8 cellular contexts compared by ENCODE assay signal in the genomic region with DNA sequence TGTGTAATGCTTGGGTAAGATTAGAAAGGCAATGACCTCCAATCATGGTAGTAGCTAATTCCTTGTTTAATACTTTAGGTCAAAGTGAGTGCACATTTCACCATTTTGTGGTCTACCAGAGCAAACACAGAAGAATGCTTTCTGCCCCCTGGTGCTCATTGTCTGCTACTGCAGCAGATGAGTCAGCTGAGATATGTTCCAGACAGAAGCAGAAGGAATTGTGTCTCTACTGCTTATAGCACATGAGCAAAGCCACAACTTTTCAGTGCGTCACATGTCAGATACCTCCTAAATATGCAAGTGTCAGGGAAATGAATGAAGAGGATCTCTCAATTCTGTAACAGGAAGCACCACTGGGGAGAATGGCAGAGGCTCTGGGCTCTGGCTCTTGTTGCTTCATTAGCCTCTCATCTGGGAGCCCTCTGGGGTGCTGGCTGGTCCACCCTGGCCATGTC.
DNase-seq lines count a peak whose midpoint lies in the region; ATAC-seq and TF ChIP-seq lines count a peak whose summit lies in the region.

No MANE protein-coding gene starts in this region.

- POLR2A ChIA-PET in activated CD8-positive, alpha-beta T cell treated with anti-CD3 and anti-CD28 coated beads for 36 hours (lab: Charles Lee): interaction anchor here (0.6 to 1.3 kb wide), 6 partner anchors 9 to 469 kb away, joined by 3 to 5 read pairs (median 3); no protein-coding TSS in a partner anchor

- H3K36me3 Mint-ChIP-seq in activated CD8-positive, alpha-beta T cell treated with anti-CD3 and anti-CD28 coated beads for 36 hours (ENCODE audit: low read depth): no peaks in the 10 kb centered on the region
- no peaks in the 10 kb centered on the region for H3K36me3 Mint-ChIP-seq in memory B cell

- H3K27ac Mint-ChIP-seq in activated CD8-positive, alpha-beta T cell treated with anti-CD3 and anti-CD28 coated beads for 36 hours: no peak overlapping the region
- H3K27ac Mint-ChIP-seq in memory B cell: peak overlapping the region; percentile 29

- peaks cover 15% of the 10 kb centered on the region for H3K4me1 Mint-ChIP-seq in activated CD8-positive, alpha-beta T cell treated with anti-CD3 and anti-CD28 coated beads for 36 hours (ENCODE audit: low read depth)
- peaks cover 14% of the 10 kb centered on the region for H3K4me1 Mint-ChIP-seq in memory B cell

- CTCF ChIA-PET in activated CD8-positive, alpha-beta T cell treated with anti-CD3 and anti-CD28 coated beads for 36 hours (lab: Charles Lee): interaction anchor here (0.6 to 2.9 kb wide), 69 partner anchors 8 to 531 kb away, joined by 3 to 25 read pairs (median 4); partner anchors contain the start of gene SGK1

- no peak overlapping the region for H3K4me3 Mint-ChIP-seq in activated CD8-positive, alpha-beta T cell treated with anti-CD3 and anti-CD28 coated beads for 36 hours
- no peak overlapping the region for H3K4me3 Mint-ChIP-seq in memory B cell

- ATAC-seq in GM19023 (IDR thresholded peaks at IDR 0.05; ENCODE audit: unreplicated experiment): peak; percentile 81
- peak; percentile 90 for ATAC-seq in HG03354 (IDR thresholded peaks at IDR 0.05; ENCODE audit: poor library complexity, severe bottlenecking, unreplicated experiment)
- ATAC-seq in activated CD8-positive, alpha-beta T cell treated with anti-CD3 and anti-CD28 coated beads for 36 hours: peak; percentile 94
- peak; percentile 82 for ATAC-seq in memory B cell (ENCODE audit: low read depth)

- H3K9me3 Mint-ChIP-seq in activated CD8-positive, alpha-beta T cell treated with anti-CD3 and anti-CD28 coated beads for 36 hours: no peaks in the 10 kb centered on the region
- H3K9me3 Mint-ChIP-seq in memory B cell: no peaks in the 10 kb centered on the region

- peak; percentile 90 to 91 for DNase-seq in AML-193 (lab: John Stamatoyannopoulos, UW)
- peak; percentile 66 for DNase-seq in NCI-H748 treated with DMSO at 0.1 percent for 48 hours (lab: John Stamatoyannopoulos, UW)
- DNase-seq in activated CD8-positive, alpha-beta T cell treated with anti-CD3 and anti-CD28 coated beads for 36 hours: peak; percentile 86
- peak; percentile 58 for DNase-seq in effector CD8-positive, alpha-beta T cell (lab: John Stamatoyannopoulos, UW)
- DNase-seq in memory B cell (ENCODE audit: low spot score in 2 of 2): peak; percentile 70 to 77
- peak; percentile 27 for DNase-seq in stimulated activated CD8-positive, alpha-beta memory T cell treated with anti-CD3 and anti-CD28 coated beads, Interleukin-15, amount 100 ng/mL, for 24 hours (ENCODE audit: low read depth)

- TF ChIP-seq CTCF in activated CD8-positive, alpha-beta T cell treated with anti-CD3 and anti-CD28 coated beads for 36 hours (IDR thresholded peaks at IDR 0.05): peak; percentile 94

- no peaks in the 10 kb centered on the region for H3K27me3 Mint-ChIP-seq in activated CD8-positive, alpha-beta T cell treated with anti-CD3 and anti-CD28 coated beads for 36 hours
- H3K27me3 Mint-ChIP-seq in memory B cell: no peaks in the 10 kb centered on the region

- intact Hi-C loops in activated CD8-positive, alpha-beta T cell treated with anti-CD3 and anti-CD28 coated beads for 36 hours (cut with micrococcal nuclease): loop anchor here (1.0 to 10.0 kb wide), 2 partner anchors 304 to 467 kb away; no protein-coding TSS in a partner anchor

Comparison
In these comparisons a context has a peak if more than half of its experiments do, and no peak if none do; other contexts are left out.
1. Peak in every context shown above with its lines: DNase-seq and ATAC-seq.
2. DNase-seq: peak in every context shown above with its lines; median percentile 90 in AML-193; 86 in activated CD8-positive, alpha-beta T cell treated with anti-CD3 and anti-CD28 coated beads for 36 hours; 74 in memory B cell; 66 in NCI-H748 treated with DMSO at 0.1 percent for 48 hours; 58 in effector CD8-positive, alpha-beta T cell; 27 in stimulated activated CD8-positive, alpha-beta memory T cell treated with anti-CD3 and anti-CD28 coated beads, Interleukin-15, amount 100 ng/mL, for 24 hours.